In genomic region chr7:42699415-42700178, GRCh38 we compare ENCODE assay signal across 16 cellular contexts.
"Had no signal": no experiment of that assay in that cellular context is flagged by ENCODE, and none has a peak within 500 bp of the region (broad histone marks: within the 10 kb centered on the region; RNA-seq: fewer than 3 reads in every experiment).

No MANE protein-coding gene starts in this region.

- H3K27ac ChIP-seq: left lung, skin epidermis, suprapubic skin, upper lobe of left lung had no signal

- H3K36me3 ChIP-seq: left lung, suprapubic skin, upper lobe of left lung had no signal

- ATAC-seq: left lung, T-cell had no signal

- H3K9ac ChIP-seq: SK-N-SH had no signal

- FAIRE-seq: bronchial epithelial cell, keratinocyte had no signal

- H3K9me3 ChIP-seq: left lung, SK-N-SH, suprapubic skin, upper lobe of left lung had no signal

- H3K4me3 ChIP-seq: left lung, skin epidermis, suprapubic skin, upper lobe of left lung had no signal

- DNase-seq: activated CD4-positive, alpha-beta T cell treated with anti-CD3 and anti-CD28 coated beads, Interleukin-2, amount 50 U/mL, for 1 hour; activated CD8-positive, alpha-beta memory T cell treated with anti-CD3 and anti-CD28 coated beads for 24 hours; activated naive CD4-positive, alpha-beta T cell; activated naive CD8-positive, alpha-beta T cell treated with anti-CD3 and anti-CD28 coated beads, Interleukin-2, amount 10 ng/mL, durations not matched to agents 7 days and 5 days; anterior cingulate cortex; left lung; SK-N-SH; stimulated activated CD4-positive, alpha-beta T cell treated with anti-CD3 and anti-CD28 coated beads, Interleukin-4, amount 100 ng/mL, for 24 hours; stimulated activated naive CD4-positive, alpha-beta T cell; T-cell; T-helper 9 cell; upper lobe of left lung had no signal

- H3K4me2 ChIP-seq: SK-N-SH had no signal

- H3K27me3 ChIP-seq: left lung, suprapubic skin, upper lobe of left lung had no signal
